Comparison of ENCODE assay signal across 8 cellular contexts in genomic region chr14:77140937-77141591, GRCh38. TPM values are rescaled to one million over a fixed set of nuclear protein-coding genes. Genes with fewer than 3 reads are reported as not detected.
DNase-seq lines count a peak whose midpoint lies in the region; ATAC-seq and TF ChIP-seq lines count a peak whose summit lies in the region.

No MANE protein-coding gene starts in this region.

- H3K4me3 ChIP-seq in Loucy (ENCODE audit: low read length, poor library complexity, severe bottlenecking) (no peak overlapping the region), brain microvascular endothelial cell (ENCODE audit: low read depth, low read length) (peak overlapping the region; percentile 36), urinary bladder (ENCODE audit: low read depth, low read length) (peak overlapping the region; percentile 40)

- peaks cover 10 to 38% (median 15%) of the 10 kb centered on the region in 3 donors for H3K27me3 Mint-ChIP-seq in immature natural killer cell (ENCODE audit: low read depth in 3 of 3)

- H3K27ac Mint-ChIP-seq in immature natural killer cell = no peak overlapping the region

- H3K9ac ChIP-seq in Loucy (ENCODE audit: low read depth, low read length, poor library complexity, severe bottlenecking) = no peak overlapping the region

- WGBS in urinary bladder = under 1% methylated on average over 73 of the region's 73 CpGs

- no peaks in the 10 kb centered on the region for H4K20me1 ChIP-seq in Loucy (ENCODE audit: insufficient read depth, low read length, poor library complexity, severe bottlenecking)

- H3K4me3 Mint-ChIP-seq in immature natural killer cell = no peak overlapping the region

- H3K9me2 ChIP-seq in Loucy (replicated peaks; ENCODE audit: low read depth, low read length) = no peaks in the 10 kb centered on the region

- no peak overlapping the region for H2AFZ ChIP-seq in Loucy (ENCODE audit: low read length)

- H3K9me3 ChIP-seq in Loucy (ENCODE audit: insufficient read depth, low read depth, low read length) = no peaks in the 10 kb centered on the region

- peaks cover 6 to 7% of the 10 kb centered on the region in 2 donors for H3K4me1 Mint-ChIP-seq in immature natural killer cell

- H3K9me3 Mint-ChIP-seq in immature natural killer cell = no peaks in the 10 kb centered on the region

- H3K36me3 ChIP-seq in Loucy (ENCODE audit: insufficient read depth, low read length) (no peaks in the 10 kb centered on the region), brain microvascular endothelial cell (replicated peaks) (no peaks in the 10 kb centered on the region), urinary bladder (ENCODE audit: insufficient read depth) (no peaks in the 10 kb centered on the region)

- no peak overlapping the region for H3K4me2 ChIP-seq in Loucy (ENCODE audit: low read depth, low read length, poor library complexity, severe bottlenecking)

- H3K4me1 ChIP-seq in Loucy (ENCODE audit: insufficient read depth, low read length, poor library complexity, severe bottlenecking) (peaks cover 18% of the 10 kb centered on the region), urinary bladder (ENCODE audit: insufficient read depth) (no peaks in the 10 kb centered on the region)

- H3K27ac ChIP-seq in brain microvascular endothelial cell (no peak overlapping the region), urinary bladder (ENCODE audit: low read depth) (no peak overlapping the region)

- ATAC-seq in left lobe of liver (peak; percentile 52), GM18520 (IDR thresholded peaks at IDR 0.05; ENCODE audit: unreplicated experiment) (no peak)

- peak; percentile 65 for DNase-seq in DMS79 treated with DMSO at 0.1 percent for 48 hours (lab: John Stamatoyannopoulos, UW)
- no peak for DNase-seq in brain microvascular endothelial cell
- no peak for DNase-seq in left lobe of liver (ENCODE audit: low spot score)
- no peak for DNase-seq in immature natural killer cell
- DNase-seq in putamen (ENCODE audit: low spot score) = no peak

- H3K36me3 Mint-ChIP-seq in immature natural killer cell = no peaks in the 10 kb centered on the region

- in situ Hi-C loops in brain microvascular endothelial cell (cut with HindIII; ENCODE audit: low pct_ligation_motif_present, low sequenced_read_pairs) = no loop called here

- 0 out of 2 replicates have a peak, but pooled peaks have one; percentile 25 for TF ChIP-seq CTCF in Loucy (conservative IDR thresholded peaks at IDR 0.05; ENCODE audit: low read length)
- TF ChIP-seq CTCF in brain microvascular endothelial cell (IDR thresholded peaks at IDR 0.05; ENCODE audit: low read depth, low read length, missing control alignments) = peak; percentile 51

- no peaks in the 10 kb centered on the region for H3K79me2 ChIP-seq in Loucy (ENCODE audit: insufficient read depth, low read length)

- H3F3A ChIP-seq in Loucy (ENCODE audit: low read depth) = no peaks in the 10 kb centered on the region

- H3K27me3 ChIP-seq in Loucy (ENCODE audit: insufficient read depth, low read length, poor library complexity, severe bottlenecking) (no peaks in the 10 kb centered on the region), brain microvascular endothelial cell (replicated peaks) (peaks cover 65% of the 10 kb centered on the region)

RNA-seq across cellular contexts. Expression of gene ZDHHC22, which starts 0.5 kb away (rescaled TPM):
- total RNA-seq in left lobe of liver (not detected), urinary bladder (0.16 TPM)
- polyA plus RNA-seq in urinary bladder (0.01 TPM), immature natural killer cell (not detected)

RNA-seq across cellular contexts. Expression of gene TMEM63C, which starts 40.5 kb away (rescaled TPM):
- total RNA-seq in left lobe of liver = 0.35 TPM
- total RNA-seq in urinary bladder = 0.85 TPM
- polyA plus RNA-seq in urinary bladder = 0.30 TPM
- polyA plus RNA-seq in immature natural killer cell = under 1 TPM in 2 of 3 donors, not detected in 1; 0.03 to 0.64 TPM

RNA-seq across cellular contexts. Expression of gene CIPC, which starts 43.0 kb away (rescaled TPM):
- total RNA-seq in left lobe of liver = 11.8 TPM
- 25.6 TPM for total RNA-seq in urinary bladder
- polyA plus RNA-seq in urinary bladder = 28.8 TPM
- 1 to 10 TPM; 2.0 to 6.7 (median 3.2) TPM for polyA plus RNA-seq in immature natural killer cell
